Comparison of ENCODE assay signal across 10 cellular contexts in genomic region chr9:81032030-81032572, GRCh38.
DNase-seq lines count a peak whose midpoint lies in the region; ATAC-seq, FAIRE-seq and TF ChIP-seq lines count a peak whose summit lies in the region.
"Had no signal": no experiment of that assay in that cellular context is flagged by ENCODE, and none has a peak within 500 bp of the region (broad histone marks: within the 10 kb centered on the region; RNA-seq: fewer than 3 reads in every experiment).

No MANE protein-coding gene starts in this region.

- no peak overlapping the region for H2AFZ ChIP-seq in astrocyte (ENCODE audit: low read depth, low read length)

- H3K9me3 ChIP-seq in astrocyte (ENCODE audit: insufficient read depth, low read depth, low read length) (no peaks in the 10 kb centered on the region), lung (ENCODE audit: control insufficient read depth in 2 of 2, insufficient read depth in 1 of 2, low read length in 1 of 2) (no peaks in the 10 kb centered on the region)
- H3K9me3 ChIP-seq: neutrophil had no signal

- no peaks in the 10 kb centered on the region for H3K79me2 ChIP-seq in astrocyte (ENCODE audit: insufficient read depth, low read length)

- DNase-seq in AG10803 (ENCODE audit: low read depth) (peak; percentile 67), astrocyte (ENCODE audit: low read depth) (peak; percentile 94), lung (ENCODE audit: low spot score) (no peak), KG1 (lab: John Stamatoyannopoulos, UW) (no peak), 8988T (no peak), D721Med (ENCODE audit: insufficient read length, low spot score) (no peak)
- DNase-seq: activated T-cell treated with anti-CD3 and anti-CD28 coated beads, Interleukin-2, amount 50 U/mL, for 72 hours had no signal

- H3K27me3 Mint-ChIP-seq in astrocyte (ENCODE audit: low read depth, unreplicated experiment): no peaks in the 10 kb centered on the region

- H3K4me3 ChIP-seq in AG10803 (ENCODE audit: low read length): no peak overlapping the region
- no peak overlapping the region for H3K4me3 ChIP-seq in astrocyte (ENCODE audit: insufficient read depth, low read depth, low read length)
- H3K4me3 ChIP-seq in lung: no peak overlapping the region

- H3K27ac Mint-ChIP-seq in astrocyte (ENCODE audit: unreplicated experiment): peak overlapping the region; percentile 97
- H3K27ac Mint-ChIP-seq: activated T-cell treated with anti-CD3 and anti-CD28 coated beads, Interleukin-2, amount 50 U/mL, for 72 hours had no signal

- 73 to 90% methylated on average over 2 of the region's 2 CpGs for WGBS in lung, 2 donors

- H3K4me3 Mint-ChIP-seq in astrocyte (ENCODE audit: unreplicated experiment): no peak overlapping the region
- H3K4me3 Mint-ChIP-seq: activated T-cell treated with anti-CD3 and anti-CD28 coated beads, Interleukin-2, amount 50 U/mL, for 72 hours had no signal

- peak overlapping the region; percentile 79 for H3K27ac ChIP-seq in astrocyte (ENCODE audit: low read depth, low read length)
- H3K27ac ChIP-seq in lung (ENCODE audit: low read depth in 1 of 2, low read length in 1 of 2): no peak overlapping the region
- H3K27ac ChIP-seq: neutrophil had no signal

- H3K9me3 Mint-ChIP-seq in astrocyte (ENCODE audit: unreplicated experiment): peaks cover 3% of the 10 kb centered on the region

- no peak for TF ChIP-seq CTCF in AG10803 (conservative IDR thresholded peaks at IDR 0.05; ENCODE audit: low read length)
- no peak for TF ChIP-seq CTCF in astrocyte (IDR thresholded peaks at IDR 0.05; ENCODE audit: insufficient read depth, low read depth, low read length)
- TF ChIP-seq CTCF in lung (IDR thresholded peaks at IDR 0.05; ENCODE audit: control extremely low read depth, extremely low read depth): no peak
- no peak for TF ChIP-seq CTCF in D721Med (IDR thresholded peaks at IDR 0.05; ENCODE audit: insufficient read depth, missing control alignments)

- H3K4me1 Mint-ChIP-seq in astrocyte (ENCODE audit: low read depth, unreplicated experiment): peaks cover 41% of the 10 kb centered on the region

- peak overlapping the region; percentile 49 for H3K4me2 ChIP-seq in astrocyte (ENCODE audit: low read length)

- H3K4me1 ChIP-seq in astrocyte (ENCODE audit: insufficient read depth, low read length) (peaks cover 38% of the 10 kb centered on the region), lung (ENCODE audit: control insufficient read depth in 2 of 2, insufficient read depth in 2 of 2, low read length in 2 of 2) (no peaks in the 10 kb centered on the region)

- H3K27me3 ChIP-seq in astrocyte (ENCODE audit: insufficient read depth, low read length): no peaks in the 10 kb centered on the region
- H3K27me3 ChIP-seq in lung (ENCODE audit: control insufficient read depth, insufficient read depth): no peaks in the 10 kb centered on the region
- H3K27me3 ChIP-seq: neutrophil had no signal

- H3K9ac ChIP-seq in astrocyte (ENCODE audit: low read length): peak overlapping the region; percentile 56

- no peaks in the 10 kb centered on the region for H4K20me1 ChIP-seq in astrocyte (ENCODE audit: insufficient read depth, low read length)

- FAIRE-seq in astrocyte (lab: Jason Lieb, UNC): no peak
- FAIRE-seq in D721Med (lab: Jason Lieb, UNC): no peak

- peak; percentile 58 for ATAC-seq in HG03280 (IDR thresholded peaks at IDR 0.05; ENCODE audit: unreplicated experiment)
- ATAC-seq in lung (ENCODE audit: insufficient read depth, low FRiP score): peak; percentile 19
- no peak for ATAC-seq in HG03457 (IDR thresholded peaks at IDR 0.05; ENCODE audit: unreplicated experiment)
- ATAC-seq: activated T-cell treated with anti-CD3 and anti-CD28 coated beads, Interleukin-2, amount 50 U/mL, for 72 hours had no signal

- H3K36me3 ChIP-seq in astrocyte (ENCODE audit: insufficient read depth, low read length) (no peaks in the 10 kb centered on the region), lung (ENCODE audit: control insufficient read depth in 2 of 2, insufficient read depth in 2 of 2, low read length in 2 of 2) (no peaks in the 10 kb centered on the region)
- H3K36me3 ChIP-seq: neutrophil had no signal

- H3K36me3 Mint-ChIP-seq in astrocyte (ENCODE audit: low read depth, unreplicated experiment): no peaks in the 10 kb centered on the region

Comparison
In these comparisons a context has a peak if more than half of its experiments do, and no peak if none do; other contexts are left out.
1. DNase-seq: peak in AG10803 (single experiment) and astrocyte (single experiment); none in lung (single experiment), KG1 (single experiment), 8988T (single experiment) and D721Med (single experiment).